Comparison of ENCODE assay signal across 8 cellular contexts in genomic region chr10:15097011-15097812, GRCh38. TPM values are rescaled to one million over a fixed set of nuclear protein-coding genes. Genes with fewer than 3 reads are reported as not detected.
DNase-seq lines count a peak whose midpoint lies in the region; ATAC-seq and TF ChIP-seq lines count a peak whose summit lies in the region.

Gene RPP38, plus strand, starts transcription at chr10:15097355. Its CDS starts 5,960 bp downstream, at chr10:15103315.

- H3K27me3 ChIP-seq in left lung: no peaks in the 10 kb centered on the region

- ATAC-seq in GM19372 (IDR thresholded peaks at IDR 0.05; ENCODE audit: low read depth, unreplicated experiment) (peak; percentile 88), HG03521 (IDR thresholded peaks at IDR 0.05; ENCODE audit: unreplicated experiment) (peak; percentile 77), left lung (peak; percentile 96)

- H3K9me3 Mint-ChIP-seq in CD14-positive monocyte: no peaks in the 10 kb centered on the region

- peaks cover 19 to 22% of the 10 kb centered on the region in 2 donors for H3K36me3 Mint-ChIP-seq in CD14-positive monocyte

- intact Hi-C loops in CD14-positive monocyte (cut with micrococcal nuclease): loop anchor here (5.0 kb wide), 3 partner anchors 70 to 260 kb away; partner anchors contain the start of genes DCLRE1C (in 2 of the 2), CDNF (in 1 of the 2), HSPA14 (in 1 of the 2) and MSANTD7 (in 1 of the 2)
- intact Hi-C loops in left lung (cut with DNase I): no loop called here

- DNase-seq in CD14-positive monocyte (ENCODE audit: low spot score) (peak; percentile 95), NCI-H748 treated with DMSO at 0.1 percent for 48 hours (lab: John Stamatoyannopoulos, UW) (peak; percentile 66), dedifferentiated amniotic fluid mesenchymal stem cell (ENCODE audit: extremely low spot score) (peak; percentile 97), left lung (peak; percentile 97 to 98)
- DNase-seq in activated CD4-positive, alpha-beta T cell treated with anti-CD3 and anti-CD28 coated beads, Interleukin-2, amount 50 U/mL, for 24 hours (ENCODE audit: low read depth in 1 of 2, low spot score in 1 of 2): peak; percentile 95 to 96
- DNase-seq in stimulated activated CD4-positive, alpha-beta T cell treated with anti-CD3 and anti-CD28 coated beads, Interleukin-2, amount 100 ng/mL, for 4 hours (ENCODE audit: low read depth): peak; percentile 92

- peak within 1 kb of the TSS; percentile 93 to 97 for H3K27ac ChIP-seq in left lung

- peak within 1 kb of the TSS; percentile 97 to 99 (median 98) for H3K27ac Mint-ChIP-seq in CD14-positive monocyte

- peaks cover 10 to 34% of the 10 kb centered on the region in 2 donors for H3K4me1 ChIP-seq in left lung

- peak within 1 kb of the TSS; percentile 98 to 99 for H3K4me3 Mint-ChIP-seq in CD14-positive monocyte

- peaks cover 0 to 8% (median 2%) of the 10 kb centered on the region in 3 donors for H3K27me3 Mint-ChIP-seq in CD14-positive monocyte (ENCODE audit: low read depth in 3 of 3)

- TF ChIP-seq CTCF in CD14-positive monocyte (IDR thresholded peaks at IDR 0.05): no peak
- TF ChIP-seq CTCF in left lung (IDR thresholded peaks at IDR 0.05): no peak

- peak within 1 kb of the TSS; percentile 71 to 95 for H3K4me3 ChIP-seq in left lung

- H3K36me3 ChIP-seq in left lung: peaks cover 0 to 13% of the 10 kb centered on the region in 2 donors

- no peaks in the 10 kb centered on the region for H3K9me3 ChIP-seq in left lung

- peaks cover 23% of the 10 kb centered on the region for H3K4me1 Mint-ChIP-seq in CD14-positive monocyte

RNA-seq across cellular contexts. Expression of gene RPP38, which starts in this region (rescaled TPM):
- 10 to 100 TPM; 13.3 to 13.8 TPM for polyA plus RNA-seq in CD14-positive monocyte
- total RNA-seq in left lung: 10 to 100 TPM; 11.7 to 14.3 TPM

Comparison
In these comparisons a context has a peak if more than half of its experiments do, and no peak if none do; other contexts are left out.
1. Peak in every context shown above with its lines: DNase-seq, ATAC-seq, H3K4me3 ChIP-seq and H3K27ac ChIP-seq.
2. intact Hi-C loops: an anchor here in CD14-positive monocyte (5.0 kb wide); none called in left lung.